In the genomic region with DNA sequence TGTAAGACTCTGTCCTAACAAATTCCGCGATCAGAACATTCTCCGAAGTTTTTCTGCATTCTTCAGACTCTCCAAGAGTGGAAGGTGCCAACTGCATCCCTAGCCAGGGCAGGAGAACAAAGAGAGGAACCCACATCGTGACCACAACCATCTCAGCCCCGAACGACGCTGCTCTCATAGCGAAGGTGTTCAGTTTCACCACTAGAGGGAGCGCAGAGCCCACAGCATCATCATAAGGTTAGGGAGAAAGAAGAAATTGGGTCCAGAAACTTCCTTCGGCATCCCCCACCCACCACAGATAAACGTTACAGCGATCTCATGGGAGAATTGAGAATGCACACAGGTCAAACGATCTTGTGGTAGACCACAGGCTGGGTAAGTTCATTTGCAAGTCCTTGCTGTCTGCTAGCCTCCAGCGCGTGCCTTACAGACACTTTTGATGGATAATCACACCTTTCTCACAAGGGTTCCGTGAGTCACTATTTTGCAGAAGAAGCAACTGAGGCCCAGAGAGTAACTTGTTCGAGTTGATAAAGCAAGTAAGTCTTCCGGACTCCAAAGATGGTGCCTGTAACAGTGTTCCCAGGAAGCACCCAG, we compare ENCODE assay signal across 8 cellular contexts. TPM values are rescaled to one million over a fixed set of nuclear protein-coding genes. Genes with fewer than 3 reads are reported as not detected.
DNase-seq lines count a peak whose midpoint lies in the region; ATAC-seq and TF ChIP-seq lines count a peak whose summit lies in the region.

No MANE protein-coding gene starts in this region.

- H3K4me1 ChIP-seq in adrenal gland (replicated peaks in 1 of 2) (peaks cover 0 to 6% of the 10 kb centered on the region in 2 donors), left ventricle myocardium inferior (peaks cover 3% of the 10 kb centered on the region)

- DNase-seq in Ammon's horn (ENCODE audit: low spot score) (peak; percentile 85), NCI-H1417 treated with DMSO at 0.1 percent for 48 hours (lab: John Stamatoyannopoulos, UW) (peak; percentile 62), T follicular helper cell (ENCODE audit: low read depth) (peak; percentile 32), adrenal gland (peak; percentile 61 to 82 (median 67)), left ventricle myocardium inferior (peak; percentile 23), retinal pigment epithelial cell (ENCODE audit: low read depth) (peak; percentile 97)

- no peak overlapping the region for H3K4me3 ChIP-seq in adrenal gland
- no peak overlapping the region for H3K4me3 ChIP-seq in left ventricle myocardium inferior
- no peak overlapping the region for H3K4me3 ChIP-seq in retinal pigment epithelial cell (ENCODE audit: low read length)

- TF ChIP-seq CTCF in adrenal gland (IDR thresholded peaks at IDR 0.05) (peak; percentile 89 to 99 (median 95)), left ventricle myocardium inferior (IDR thresholded peaks at IDR 0.05; ENCODE audit: borderline replicate concordance) (peak; percentile 96), retinal pigment epithelial cell (conservative IDR thresholded peaks at IDR 0.05; ENCODE audit: low read depth, low read length) (peak; percentile 94)

- intact Hi-C loops in adrenal gland (cut with DNase I): loop anchor here in 1 of 2 donors (2.0 to 5.0 kb wide), 2 partner anchors 502 to 566 kb away; no protein-coding TSS in a partner anchor
- intact Hi-C loops in left ventricle myocardium inferior (cut with micrococcal nuclease): loop anchor here (5.0 kb wide), 1 partner anchor 567 kb away; no protein-coding TSS in a partner anchor

- H3K27me3 ChIP-seq in adrenal gland: peaks cover 5% of the 10 kb centered on the region
- H3K27me3 ChIP-seq in left ventricle myocardium inferior (ENCODE audit: low read depth): peaks cover 46% of the 10 kb centered on the region

- ATAC-seq in GM19463 (IDR thresholded peaks at IDR 0.05; ENCODE audit: unreplicated experiment) (peak; percentile 71), GM21737 (IDR thresholded peaks at IDR 0.05; ENCODE audit: unreplicated experiment) (no peak)

- WGBS in adrenal gland, 4 donors: 6 to 21% (median 18%) methylated on average over 14 to 18 of the region's 18 CpGs

- H3K9me3 ChIP-seq in adrenal gland (replicated peaks in 1 of 3) (no peaks in the 10 kb centered on the region), left ventricle myocardium inferior (replicated peaks) (no peaks in the 10 kb centered on the region)

- no peaks in the 10 kb centered on the region for H3K36me3 ChIP-seq in adrenal gland (replicated peaks in 1 of 2)
- H3K36me3 ChIP-seq in left ventricle myocardium inferior: no peaks in the 10 kb centered on the region

- no peak for TF ChIP-seq POLR2A in adrenal gland (IDR thresholded peaks at IDR 0.05)

- H3K27ac ChIP-seq in adrenal gland: no peak overlapping the region
- no peak overlapping the region for H3K27ac ChIP-seq in left ventricle myocardium inferior (replicated peaks)

RNA-seq across cellular contexts. Expression of a gene that starts 53.7 kb away (rescaled TPM):
- total RNA-seq in adrenal gland: 10 to 100 TPM in 3 of 8 donors, 1 to 10 TPM in 5; 1.4 to 16.0 (median 8.5) TPM
- polyA plus RNA-seq in adrenal gland: 1 to 10 TPM; 3.1 to 8.8 (median 3.4) TPM
- 2.7 TPM for total RNA-seq in left ventricle myocardium inferior

Comparison
In these comparisons a context has a peak if more than half of its experiments do, and no peak if none do; other contexts are left out.
1. DNase-seq: peak in every context shown above with its lines; median percentile 97 in retinal pigment epithelial cell; 85 in Ammon's horn; 67 in adrenal gland; 62 in NCI-H1417 treated with DMSO at 0.1 percent for 48 hours; 32 in T follicular helper cell; 23 in left ventricle myocardium inferior.